Comparison of ENCODE assay signal across 8 cellular contexts in genomic region chr1:156659994-156660751, GRCh38. TPM values are rescaled to one million over a fixed set of nuclear protein-coding genes. Genes with fewer than 3 reads are reported as not detected.
DNase-seq lines count a peak whose midpoint lies in the region; ATAC-seq and TF ChIP-seq lines count a peak whose summit lies in the region.

No MANE protein-coding gene starts in this region.

- no peaks in the 10 kb centered on the region for H3K36me3 Mint-ChIP-seq in neural progenitor cell

- H3K79me2 ChIP-seq in neural progenitor cell (ENCODE audit: low read depth), result no peaks in the 10 kb centered on the region

- peaks cover 19% of the 10 kb centered on the region for H4K20me1 ChIP-seq in neural progenitor cell (ENCODE audit: low read depth)

- H3K27me3 ChIP-seq in RWPE2 (ENCODE audit: insufficient read depth, poor library complexity, severe bottlenecking) (peaks cover 17% of the 10 kb centered on the region), neural progenitor cell (peaks cover 46% of the 10 kb centered on the region)

- H3K9ac ChIP-seq in neural progenitor cell, result no peak overlapping the region

- H3K4me3 ChIP-seq in RWPE2 (ENCODE audit: severe bottlenecking), result peak overlapping the region; percentile 60
- H3K4me3 ChIP-seq in neural progenitor cell, result no peak overlapping the region

- H3K27ac ChIP-seq in RWPE2 (ENCODE audit: poor library complexity, severe bottlenecking) (peak overlapping the region; percentile 94), neural progenitor cell (no peak overlapping the region)

- peaks cover 43% of the 10 kb centered on the region for H3F3A ChIP-seq in neural progenitor cell (ENCODE audit: low read depth)

- DNase-seq in DMS153 (lab: John Stamatoyannopoulos, UW) (peak; percentile 94), M059J (ENCODE audit: low read depth) (peak; percentile 97), RWPE2 (ENCODE audit: low spot score) (peak; percentile 97), fibroblast of the conjunctiva (ENCODE audit: low read depth) (peak; percentile 97), neural progenitor cell (ENCODE audit: low spot score) (peak; percentile 99)
- DNase-seq in activated T-helper 9 cell treated with anti-CD3 and anti-CD28 coated beads, Interleukin-2, amount 50 U/mL, for 16 hours (ENCODE audit: low read depth), result peak; percentile 86
- DNase-seq in stimulated activated naive CD8-positive, alpha-beta T cell treated with anti-CD3 and anti-CD28 coated beads, Interleukin-15, amount 100 ng/mL, for 72 hours, result peak; percentile 96 to 97

- TF ChIP-seq CTCF in RWPE2 (IDR thresholded peaks at IDR 0.05; ENCODE audit: poor library complexity, severe bottlenecking) (peak; percentile 99), neural progenitor cell (IDR thresholded peaks at IDR 0.05) (peak; percentile 100)

- no peak overlapping the region for H2AFZ ChIP-seq in neural progenitor cell (replicated peaks)

- H3K4me1 ChIP-seq in RWPE2 (ENCODE audit: insufficient read depth, poor library complexity, severe bottlenecking), result peaks cover 16% of the 10 kb centered on the region
- H3K4me1 ChIP-seq in neural progenitor cell, result peaks cover 58% of the 10 kb centered on the region

- H3K27me3 Mint-ChIP-seq in neural progenitor cell (ENCODE audit: insufficient read depth, low read depth), result peaks cover 31% of the 10 kb centered on the region
- peaks cover 33% of the 10 kb centered on the region for H3K27me3 Mint-ChIP-seq in stimulated activated naive CD8-positive, alpha-beta T cell treated with anti-CD3 and anti-CD28 coated beads, Interleukin-15, amount 100 ng/mL, for 72 hours

- peaks cover 67% of the 10 kb centered on the region for H3K4me1 Mint-ChIP-seq in neural progenitor cell
- H3K4me1 Mint-ChIP-seq in stimulated activated naive CD8-positive, alpha-beta T cell treated with anti-CD3 and anti-CD28 coated beads, Interleukin-15, amount 100 ng/mL, for 72 hours, result peaks cover 72% of the 10 kb centered on the region

- no peaks in the 10 kb centered on the region for H3K9me3 ChIP-seq in RWPE2 (ENCODE audit: severe bottlenecking)
- no peaks in the 10 kb centered on the region for H3K9me3 ChIP-seq in neural progenitor cell (ENCODE audit: low read depth)

- peak overlapping the region; percentile 99 for H3K27ac Mint-ChIP-seq in neural progenitor cell
- H3K27ac Mint-ChIP-seq in stimulated activated naive CD8-positive, alpha-beta T cell treated with anti-CD3 and anti-CD28 coated beads, Interleukin-15, amount 100 ng/mL, for 72 hours, result peak overlapping the region; percentile 73 to 80

- peak overlapping the region; percentile 63 for H3K4me3 Mint-ChIP-seq in neural progenitor cell
- H3K4me3 Mint-ChIP-seq in stimulated activated naive CD8-positive, alpha-beta T cell treated with anti-CD3 and anti-CD28 coated beads, Interleukin-15, amount 100 ng/mL, for 72 hours, result peak overlapping the region; percentile 80 to 81

- no peaks in the 10 kb centered on the region for H3K9me3 Mint-ChIP-seq in neural progenitor cell
- no peaks in the 10 kb centered on the region for H3K9me3 Mint-ChIP-seq in stimulated activated naive CD8-positive, alpha-beta T cell treated with anti-CD3 and anti-CD28 coated beads, Interleukin-15, amount 100 ng/mL, for 72 hours

- ATAC-seq in GM21825 (IDR thresholded peaks at IDR 0.05; ENCODE audit: unreplicated experiment), result peak; percentile 71
- peak; percentile 67 for ATAC-seq in RWPE2 (ENCODE audit: low read depth)
- peak; percentile 90 for ATAC-seq in stimulated activated naive CD8-positive, alpha-beta T cell treated with anti-CD3 and anti-CD28 coated beads, Interleukin-15, amount 100 ng/mL, for 72 hours

- H3K36me3 ChIP-seq in RWPE2 (ENCODE audit: low read depth) (no peaks in the 10 kb centered on the region), neural progenitor cell (no peaks in the 10 kb centered on the region)

- peak overlapping the region; percentile 24 for H3K4me2 ChIP-seq in neural progenitor cell

RNA-seq across cellular contexts. Expression of gene NES, which starts 17.0 kb away (rescaled TPM):
- 0.02 and 0.37 TPM in 2 replicates for total RNA-seq in M059J (2014; rRNA removed; shearing (Covaris generic))
- 83.8 and 219 TPM in 2 replicates for total RNA-seq in neural progenitor cell (ENCODE audit: low replicate concordance)

RNA-seq across cellular contexts. Expression of gene BCAN, which starts 18.3 kb away (rescaled TPM):
- not detected in 2 replicates for total RNA-seq in M059J (2014; rRNA removed; shearing (Covaris generic))
- total RNA-seq in neural progenitor cell (ENCODE audit: low replicate concordance), result 0.46 TPM in 1 of 2 replicates, not detected in the other

RNA-seq across cellular contexts. Expression of gene HAPLN2, which starts 41.0 kb away (rescaled TPM):
- total RNA-seq in M059J (2014; rRNA removed; shearing (Covaris generic)), result not detected in 2 replicates
- total RNA-seq in neural progenitor cell (ENCODE audit: low replicate concordance), result 0.65 TPM in 1 of 2 replicates, not detected in the other

RNA-seq across cellular contexts. Expression of gene CRABP2, which starts 45.2 kb away (rescaled TPM):
- total RNA-seq in M059J (2014; rRNA removed; shearing (Covaris generic)), result 21.1 and 31.9 TPM in 2 replicates
- 110 and 156 TPM in 2 replicates for total RNA-seq in neural progenitor cell (ENCODE audit: low replicate concordance)

RNA-seq across cellular contexts. Expression of gene GPATCH4, which starts 58.9 kb away (rescaled TPM):
- 16.9 and 20.7 TPM in 2 replicates for total RNA-seq in M059J (2014; rRNA removed; shearing (Covaris generic))
- 17.2 and 18.6 TPM in 2 replicates for total RNA-seq in neural progenitor cell (ENCODE audit: low replicate concordance)

Comparison
In these comparisons a context has a peak if more than half of its experiments do, and no peak if none do; other contexts are left out.
1. RNA of gene NES, which starts 17.0 kb away (total RNA-seq): 83.8 to 219 TPM in neural progenitor cell; 0.02 to 0.37 TPM in M059J; every median in the first group is over 10 times any median in the second.
2. Peak in every context shown above with its lines, with median percentiles within 50 percentile points of each other: DNase-seq and ATAC-seq.